In genomic region chr5:73624888-73625287, GRCh38 we compare ENCODE assay signal across 11 cellular contexts. TPM values are rescaled to one million over a fixed set of nuclear protein-coding genes. Genes with fewer than 3 reads are reported as not detected.
DNase-seq lines count a peak whose midpoint lies in the region; ATAC-seq and TF ChIP-seq lines count a peak whose summit lies in the region.
"Had no signal": no experiment of that assay in that cellular context is flagged by ENCODE, and none has a peak within 500 bp of the region (broad histone marks: within the 10 kb centered on the region; RNA-seq: fewer than 3 reads in every experiment).

No MANE protein-coding gene starts in this region.

- 81 to 83% methylated on average over 6 of the region's 6 CpGs for WGBS in tibial nerve, 2 donors

- H3K36me3 ChIP-seq in KMS-11 (ENCODE audit: insufficient read depth) (no peaks in the 10 kb centered on the region), mucosa of descending colon (ENCODE audit: low read depth) (no peaks in the 10 kb centered on the region), tibial nerve (no peaks in the 10 kb centered on the region)
- H3K36me3 ChIP-seq: right atrium auricular region had no signal

- intact Hi-C loops in dorsolateral prefrontal cortex (cut with DNase I) (no loop called here), mucosa of descending colon (cut with DNase I, micrococcal nuclease) (no loop called here)

- ATAC-seq in mucosa of descending colon = no peak

- H3K4me2 ChIP-seq in KMS-11 = peak overlapping the region; percentile 49

- H3K27ac ChIP-seq in KMS-11 (no peak overlapping the region), dorsolateral prefrontal cortex (peak overlapping the region in 32 of 59 donors; percentile 2 to 87 (median 64)), tibial nerve (peak overlapping the region; percentile 77 to 95 (median 86))

- H3K27me3 ChIP-seq in KMS-11 (ENCODE audit: insufficient read depth, low read depth) = no peaks in the 10 kb centered on the region
- H3K27me3 ChIP-seq in dorsolateral prefrontal cortex = no peaks in the 10 kb centered on the region
- no peaks in the 10 kb centered on the region for H3K27me3 ChIP-seq in tibial nerve
- H3K27me3 ChIP-seq: right atrium auricular region had no signal

- DNase-seq in dorsolateral prefrontal cortex = no peak
- peak in 2 of 3 donors; percentile 22 to 43 for DNase-seq in mucosa of descending colon
- no peak for DNase-seq in tibial nerve (ENCODE audit: low spot score in 2 of 2)
- DNase-seq in T1000 (lab: John Stamatoyannopoulos, UW) = no peak
- no peak for DNase-seq in stimulated activated CD4-positive, alpha-beta T cell treated with anti-CD3 and anti-CD28 coated beads, Interleukin-4, amount 100 ng/mL, for 4 hours
- no peak for DNase-seq in activated CD4-positive, CD25-positive, alpha-beta regulatory T cell (lab: John Stamatoyannopoulos, UW)
- DNase-seq: CD8-positive, alpha-beta memory T cell; NCI-H1105; NCI-H510A had no signal

- H3K4me1 ChIP-seq in KMS-11 (ENCODE audit: low read depth, poor library complexity, severe bottlenecking) (peaks cover 6% of the 10 kb centered on the region), mucosa of descending colon (ENCODE audit: low read depth) (no peaks in the 10 kb centered on the region), tibial nerve (peaks cover 0 to 21% (median 4%) of the 10 kb centered on the region in 4 donors)

- no peak overlapping the region for H3K9ac ChIP-seq in KMS-11

- no peak for TF ChIP-seq POLR2A in tibial nerve (IDR thresholded peaks at IDR 0.05)

- H3K9me3 ChIP-seq in mucosa of descending colon (no peaks in the 10 kb centered on the region), tibial nerve (no peaks in the 10 kb centered on the region)
- H3K9me3 ChIP-seq: right atrium auricular region had no signal

- no peak for TF ChIP-seq EP300 in tibial nerve (IDR thresholded peaks at IDR 0.05)

- H3K79me2 ChIP-seq in KMS-11 (ENCODE audit: insufficient read depth, low read depth) = no peaks in the 10 kb centered on the region

- H3K4me3 ChIP-seq in KMS-11 (IDR thresholded peaks at IDR 0.05; ENCODE audit: insufficient read depth, low read depth, low read length) = no peak overlapping the region
- H3K4me3 ChIP-seq in dorsolateral prefrontal cortex = peak overlapping the region in 30 of 59 donors; percentile 65 to 87 (median 74)
- H3K4me3 ChIP-seq in mucosa of descending colon = no peak overlapping the region
- H3K4me3 ChIP-seq in tibial nerve = peak overlapping the region in 1 of 4 donors; percentile 63

- H4K20me1 ChIP-seq in KMS-11 (ENCODE audit: insufficient read depth) = no peaks in the 10 kb centered on the region

- H2AFZ ChIP-seq in KMS-11 (ENCODE audit: low read depth) = peak overlapping the region; percentile 82

- no peak for TF ChIP-seq CTCF in KMS-11 (conservative IDR thresholded peaks at IDR 0.05; ENCODE audit: low read depth, low read length)
- no peak for TF ChIP-seq CTCF in dorsolateral prefrontal cortex (IDR thresholded peaks at IDR 0.05 in 54 of 56, conservative IDR thresholded peaks at IDR 0.05 in 2 of 56; ENCODE audit: low read depth in 1 of 56, partially characterized antibody in 56 of 56)
- no peak for TF ChIP-seq CTCF in mucosa of descending colon (IDR thresholded peaks at IDR 0.05)
- no peak for TF ChIP-seq CTCF in tibial nerve (IDR thresholded peaks at IDR 0.05)

RNA-seq across cellular contexts. Expression of gene ARHGEF28, which starts 1.1 kb away (rescaled TPM):
- total RNA-seq in dorsolateral prefrontal cortex = 10 to 100 TPM in 117 of 120 experiments, 1 to 10 TPM in 3; 8.0 to 28.4 (median 18.0) TPM
- 10 to 100 TPM in 2 of 3 donors, 1 to 10 TPM in 1; 5.4 to 21.7 (median 11.6) TPM for total RNA-seq in mucosa of descending colon
- total RNA-seq in tibial nerve = 10 to 100 TPM; 66.0 to 83.9 (median 72.5) TPM

RNA-seq across cellular contexts. Expression of gene UTP15, which starts 59.3 kb away (rescaled TPM):
- total RNA-seq in dorsolateral prefrontal cortex (10 to 100 TPM; 11.8 to 28.0 (median 18.2) TPM), mucosa of descending colon (10 to 100 TPM; 11.9 to 15.0 (median 13.5) TPM), tibial nerve (10 to 100 TPM in 3 of 4 donors, 1 to 10 TPM in 1; 8.4 to 30.6 (median 18.6) TPM)

RNA-seq across cellular contexts. Expression of gene ANKRA2, which starts 59.4 kb away (rescaled TPM):
- total RNA-seq in dorsolateral prefrontal cortex (10 to 100 TPM; 11.5 to 36.8 (median 22.4) TPM), mucosa of descending colon (10 to 100 TPM; 20.8 to 23.8 (median 23.1) TPM), tibial nerve (10 to 100 TPM; 24.3 to 46.7 (median 33.5) TPM)

Comparison
In these comparisons a context has a peak if more than half of its experiments do, and no peak if none do; other contexts are left out.
1. H3K4me3 ChIP-seq: peak in dorsolateral prefrontal cortex (30 of 59); none in KMS-11 (single experiment) and mucosa of descending colon (single experiment).
2. DNase-seq: peak in mucosa of descending colon (2 of 3); none in dorsolateral prefrontal cortex (0 of 10), tibial nerve (0 of 2), T1000 (single experiment), stimulated activated CD4-positive, alpha-beta T cell treated with anti-CD3 and anti-CD28 coated beads, Interleukin-4, amount 100 ng/mL, for 4 hours (0 of 2) and activated CD4-positive, CD25-positive, alpha-beta regulatory T cell (0 of 4).